1 cellular context compared by ENCODE assay signal in genomic region chr15:73034213-73034612, GRCh38.
TF ChIP-seq lines count a peak whose summit lies in the region.

No MANE protein-coding gene starts in this region.

TF ChIP-seq in GM23338, 12 proteins besides CTCF, POLR2A, EP300 and RAD21 (continued from another document):
- no peak for TF ChIP-seq ZNF462 (CRISPR knock-in tag; IDR thresholded peaks at IDR 0.05)
- TF ChIP-seq CREB1 (CRISPR knock-in tag; IDR thresholded peaks at IDR 0.05; ENCODE audit: low read depth) = no peak
- TF ChIP-seq ETS1 (IDR thresholded peaks at IDR 0.05) = no peak
- TF ChIP-seq JUNB (IDR thresholded peaks at IDR 0.05; ENCODE audit: unreplicated experiment) = no peak
- TF ChIP-seq EZH2phosphoT487 (IDR thresholded peaks at IDR 0.05; ENCODE audit: unreplicated experiment) = no peak
- TF ChIP-seq EZH2 (IDR thresholded peaks at IDR 0.05; ENCODE audit: low read depth, unreplicated experiment) = no peak
